ENCODE assay signal across 26 cellular contexts in the genomic region with DNA sequence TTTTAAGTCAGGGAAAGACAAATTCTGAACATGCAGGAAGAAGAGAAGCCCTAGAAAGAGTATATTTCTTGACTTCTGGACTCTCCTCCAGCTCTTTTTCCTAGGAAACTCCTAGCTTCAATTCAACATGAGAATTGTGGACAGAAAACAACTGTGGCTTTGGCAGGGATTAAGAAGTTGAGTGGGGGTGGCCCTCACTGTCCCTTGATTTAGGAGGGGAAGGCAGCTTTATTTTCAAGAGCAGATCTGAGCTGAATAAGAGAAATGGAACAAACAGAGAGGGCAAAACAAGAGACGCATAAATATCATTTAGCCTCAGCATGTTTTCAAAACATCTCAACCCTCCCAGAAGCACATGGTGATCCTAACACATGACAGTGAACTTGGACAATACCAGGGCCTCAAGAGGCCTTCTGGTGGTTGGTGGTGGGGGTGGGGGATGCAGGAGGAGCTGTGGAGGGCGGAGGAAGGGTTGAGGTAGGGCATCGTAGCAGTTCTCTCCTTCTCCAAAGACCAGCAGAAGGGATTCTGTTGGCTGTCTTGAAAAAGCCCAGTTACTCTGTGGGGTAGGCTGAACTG. TPM values are rescaled to one million over a fixed set of nuclear protein-coding genes. Genes with fewer than 3 reads are reported as not detected.
DNase-seq lines count a peak whose midpoint lies in the region; ATAC-seq and TF ChIP-seq lines count a peak whose summit lies in the region.
"Had no signal": no experiment of that assay in that cellular context is flagged by ENCODE, and none has a peak within 500 bp of the region (broad histone marks: within the 10 kb centered on the region; RNA-seq: fewer than 3 reads in every experiment).

No MANE protein-coding gene starts in this region.

- no peak overlapping the region for H3K4me3 ChIP-seq in breast epithelium
- H3K4me3 ChIP-seq: esophagus muscularis mucosa, gastroesophageal sphincter, lung, pancreas, Peyer's patch had no signal

- peaks cover 0 to 3% of the 10 kb centered on the region in 2 donors for H3K27me3 ChIP-seq in breast epithelium
- H3K27me3 ChIP-seq: pancreas, Peyer's patch had no signal

- peak overlapping the region; percentile 96 for H3K27ac Mint-ChIP-seq in activated T-cell treated with anti-CD3 and anti-CD28 coated beads, Interleukin-2, amount 50 U/mL, for 24 hours
- H3K27ac Mint-ChIP-seq in T-helper 17 cell, result peak overlapping the region; percentile 93
- peak overlapping the region; percentile 43 for H3K27ac Mint-ChIP-seq in stimulated activated effector memory CD8-positive, alpha-beta T cell treated with anti-CD3 and anti-CD28 coated beads, Interleukin-12 subunit alpha, Interleukin-12 subunit beta, amount 100 ng/mL, for 72 hours
- H3K27ac Mint-ChIP-seq: activated naive CD4-positive, alpha-beta T cell treated with anti-CD3 and anti-CD28 coated beads, Interleukin-2, amount 10 ng/mL, durations not matched to agents 7 days and 5 days; IgD-negative memory B cell had no signal

- H3K36me3 Mint-ChIP-seq in activated T-cell treated with anti-CD3 and anti-CD28 coated beads, Interleukin-2, amount 50 U/mL, for 24 hours (ENCODE audit: low read depth), result peaks cover 5% of the 10 kb centered on the region
- H3K36me3 Mint-ChIP-seq in T-helper 17 cell (ENCODE audit: low read depth), result no peaks in the 10 kb centered on the region
- peaks cover 6% of the 10 kb centered on the region for H3K36me3 Mint-ChIP-seq in stimulated activated effector memory CD8-positive, alpha-beta T cell treated with anti-CD3 and anti-CD28 coated beads, Interleukin-12 subunit alpha, Interleukin-12 subunit beta, amount 100 ng/mL, for 72 hours

- H3K9me3 ChIP-seq in T-helper 17 cell (ENCODE audit: control insufficient read depth, low read length, poor library complexity, severe bottlenecking) (no peaks in the 10 kb centered on the region), breast epithelium (no peaks in the 10 kb centered on the region)
- H3K9me3 ChIP-seq: BE2C, gastroesophageal sphincter, pancreas, Peyer's patch had no signal

- H3K9me3 Mint-ChIP-seq in activated T-cell treated with anti-CD3 and anti-CD28 coated beads, Interleukin-2, amount 50 U/mL, for 24 hours, result peaks cover 9% of the 10 kb centered on the region
- no peaks in the 10 kb centered on the region for H3K9me3 Mint-ChIP-seq in stimulated activated effector memory CD8-positive, alpha-beta T cell treated with anti-CD3 and anti-CD28 coated beads, Interleukin-12 subunit alpha, Interleukin-12 subunit beta, amount 100 ng/mL, for 72 hours
- H3K9me3 Mint-ChIP-seq: IgD-negative memory B cell had no signal

- intact Hi-C loops in breast epithelium (cut with DNase I; ENCODE audit: low total_unique reads), result no loop called here

- H3K4me1 ChIP-seq in breast epithelium, result no peaks in the 10 kb centered on the region
- H3K4me1 ChIP-seq: BE2C, gastroesophageal sphincter had no signal

- H3K4me3 Mint-ChIP-seq in activated T-cell treated with anti-CD3 and anti-CD28 coated beads, Interleukin-2, amount 50 U/mL, for 24 hours, result no peak overlapping the region
- H3K4me3 Mint-ChIP-seq in T-helper 17 cell, result no peak overlapping the region
- no peak overlapping the region for H3K4me3 Mint-ChIP-seq in stimulated activated effector memory CD8-positive, alpha-beta T cell treated with anti-CD3 and anti-CD28 coated beads, Interleukin-12 subunit alpha, Interleukin-12 subunit beta, amount 100 ng/mL, for 72 hours
- H3K4me3 Mint-ChIP-seq: activated naive CD4-positive, alpha-beta T cell treated with anti-CD3 and anti-CD28 coated beads, Interleukin-2, amount 10 ng/mL, durations not matched to agents 7 days and 5 days; IgD-negative memory B cell had no signal

- ATAC-seq in T-helper 17 cell, result no peak
- no peak for ATAC-seq in stimulated activated effector memory CD8-positive, alpha-beta T cell treated with anti-CD3 and anti-CD28 coated beads, Interleukin-12 subunit alpha, Interleukin-12 subunit beta, amount 100 ng/mL, for 72 hours
- no peak for ATAC-seq in GM19351 (IDR thresholded peaks at IDR 0.05; ENCODE audit: unreplicated experiment)
- ATAC-seq: gastroesophageal sphincter, right cardiac atrium had no signal

- H3K4me1 Mint-ChIP-seq in activated T-cell treated with anti-CD3 and anti-CD28 coated beads, Interleukin-2, amount 50 U/mL, for 24 hours (ENCODE audit: low read depth), result peaks cover 79% of the 10 kb centered on the region
- peaks cover 64% of the 10 kb centered on the region for H3K4me1 Mint-ChIP-seq in T-helper 17 cell
- peaks cover 72% of the 10 kb centered on the region for H3K4me1 Mint-ChIP-seq in stimulated activated effector memory CD8-positive, alpha-beta T cell treated with anti-CD3 and anti-CD28 coated beads, Interleukin-12 subunit alpha, Interleukin-12 subunit beta, amount 100 ng/mL, for 72 hours

- no peaks in the 10 kb centered on the region for H3K36me3 ChIP-seq in breast epithelium
- H3K36me3 ChIP-seq: BE2C, esophagus muscularis mucosa, gastroesophageal sphincter, pancreas, Peyer's patch had no signal

- no peak overlapping the region for H3K27ac ChIP-seq in breast epithelium
- H3K27ac ChIP-seq: esophagus muscularis mucosa, gastroesophageal sphincter, pancreas had no signal

- DNase-seq in activated T-cell treated with anti-CD3 and anti-CD28 coated beads, Interleukin-2, amount 50 U/mL, for 24 hours, result no peak
- no peak for DNase-seq in activated T-cell treated with anti-CD3 and anti-CD28 coated beads, Interleukin-2, amount 50 U/mL, for 48 hours
- no peak for DNase-seq in T-helper 17 cell
- peak; percentile 19 for DNase-seq in islet precursor cell
- peak in 1 of 2 donors; percentile 38 for DNase-seq in stimulated activated effector memory CD8-positive, alpha-beta T cell treated with anti-CD3 and anti-CD28 coated beads, Interleukin-12 subunit alpha, Interleukin-12 subunit beta, amount 100 ng/mL, for 72 hours (ENCODE audit: low spot score in 2 of 2)
- no peak for DNase-seq in NCI-H748 treated with DMSO at 0.1 percent for 48 hours (lab: John Stamatoyannopoulos, UW)
- no peak for DNase-seq in breast epithelium (ENCODE audit: low spot score in 2 of 2)
- DNase-seq: activated naive CD4-positive, alpha-beta T cell treated with anti-CD3 and anti-CD28 coated beads, Interleukin-2, amount 10 ng/mL, durations not matched to agents 7 days and 5 days; BE2C; effector CD8-positive, alpha-beta T cell; kidney; NCI-H1417 treated with DMSO at 0.1 percent for 48 hours; NCI-H2107; pancreas; Peyer's patch; right cardiac atrium; stimulated activated CD4-positive, alpha-beta T cell treated with anti-CD3 and anti-CD28 coated beads, Interleukin-15, amount 100 ng/mL, for 24 hours; T-helper 1 cell had no signal

- no peak for TF ChIP-seq POLR2A in breast epithelium (IDR thresholded peaks at IDR 0.05)

- TF ChIP-seq CTCF in breast epithelium (IDR thresholded peaks at IDR 0.05), result no peak

- H3K27me3 Mint-ChIP-seq in activated T-cell treated with anti-CD3 and anti-CD28 coated beads, Interleukin-2, amount 50 U/mL, for 24 hours, result no peaks in the 10 kb centered on the region
- H3K27me3 Mint-ChIP-seq in T-helper 17 cell, result no peaks in the 10 kb centered on the region
- H3K27me3 Mint-ChIP-seq: IgD-negative memory B cell had no signal

RNA-seq across cellular contexts. Expression of a gene that starts 21.0 kb away (rescaled TPM):
- total RNA-seq in T-helper 17 cell, result 100 to 1,000 TPM; 269 to 340 TPM
- 1 to 10 TPM; 2.9 to 4.2 (median 4.1) TPM for total RNA-seq in breast epithelium
- total RNA-seq: A673, H1, NCI-H460 had no signal

Comparison
In these comparisons a context has a peak if more than half of its experiments do, and no peak if none do; other contexts are left out.
1. H3K27ac Mint-ChIP-seq: peak in every context shown above with its lines; median percentile 96 in activated T-cell treated with anti-CD3 and anti-CD28 coated beads, Interleukin-2, amount 50 U/mL, for 24 hours; 93 in T-helper 17 cell; 43 in stimulated activated effector memory CD8-positive, alpha-beta T cell treated with anti-CD3 and anti-CD28 coated beads, Interleukin-12 subunit alpha, Interleukin-12 subunit beta, amount 100 ng/mL, for 72 hours.
2. RNA of a gene that starts 21.0 kb away (total RNA-seq): 269 to 340 TPM in T-helper 17 cell; 2.9 to 4.2 TPM in breast epithelium; every median in the first group is over 10 times any median in the second.